ENCODE assay signal across 8 cellular contexts in the genomic region with DNA sequence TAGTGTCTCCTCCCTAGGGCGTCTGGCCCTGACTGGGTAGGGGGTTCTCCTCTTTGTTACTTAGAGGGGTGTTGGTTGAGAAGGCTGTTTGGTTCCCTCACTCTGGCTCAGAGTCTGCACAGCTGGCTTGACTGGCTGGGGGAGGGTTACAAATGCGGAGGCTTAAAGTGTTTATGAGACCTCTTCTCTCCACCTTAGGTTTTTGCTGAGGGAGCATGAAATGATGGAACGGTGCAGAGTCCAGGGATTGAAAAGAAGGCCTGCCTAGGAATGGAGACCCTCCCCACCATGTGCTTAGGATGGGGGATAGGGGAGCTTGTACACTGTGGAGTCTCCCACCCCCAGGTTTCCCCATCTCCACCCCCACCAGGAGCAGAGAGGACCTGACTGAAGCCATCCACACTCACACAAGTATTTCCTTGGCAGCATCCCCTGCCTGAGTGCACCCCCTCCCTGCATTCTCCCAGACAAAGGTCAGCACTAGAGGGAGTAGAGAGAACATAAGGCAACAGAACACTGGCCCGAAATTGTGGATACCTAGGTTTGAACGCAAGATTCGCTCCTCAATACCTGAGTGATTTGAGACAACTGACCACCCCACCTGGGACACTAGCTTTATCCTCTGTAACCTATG. TPM values are rescaled to one million over a fixed set of nuclear protein-coding genes. Genes with fewer than 3 reads are reported as not detected.
A peak's percentile ranks its signal among the peaks of the same experiment; 100 is the strongest.
DNase-seq lines count a peak whose midpoint lies in the region; ATAC-seq and TF ChIP-seq lines count a peak whose summit lies in the region.

No MANE protein-coding gene starts in this region.

- ATAC-seq in Right ventricle myocardium superior (ENCODE audit: poor library complexity) (peak; percentile 7), GM21529 (IDR thresholded peaks at IDR 0.05; ENCODE audit: unreplicated experiment) (no peak), GM21367 (IDR thresholded peaks at IDR 0.05; ENCODE audit: unreplicated experiment) (no peak)

- intact Hi-C loops in Right ventricle myocardium superior (cut with DNase I) (no loop called here), cardiac septum (cut with DNase I) (no loop called here)

- H3K27ac Mint-ChIP-seq in chondrocyte (ENCODE audit: unreplicated experiment) (peak overlapping the region; percentile 91), mesothelial cell of epicardium (peak overlapping the region; percentile 96)

- H3K9me3 Mint-ChIP-seq in chondrocyte (ENCODE audit: low read depth) (no peaks in the 10 kb centered on the region), mesothelial cell of epicardium (no peaks in the 10 kb centered on the region)

- H3K27me3 Mint-ChIP-seq in chondrocyte (ENCODE audit: low read depth) (no peaks in the 10 kb centered on the region), mesothelial cell of epicardium (ENCODE audit: low read depth) (no peaks in the 10 kb centered on the region)

- H3K4me3 Mint-ChIP-seq in chondrocyte (ENCODE audit: unreplicated experiment) (no peak overlapping the region), mesothelial cell of epicardium (peak overlapping the region; percentile 82)

- TF ChIP-seq CTCF in chondrocyte (IDR thresholded peaks at IDR 0.05) = peak; percentile 21
- no peak for TF ChIP-seq CTCF in mesothelial cell of epicardium (IDR thresholded peaks at IDR 0.05; ENCODE audit: unreplicated experiment)

- no peak for DNase-seq in Right ventricle myocardium superior
- no peak for DNase-seq in cardiac septum (ENCODE audit: low spot score)
- no peak for DNase-seq in chondrocyte (ENCODE audit: low spot score)
- no peak for DNase-seq in mesothelial cell of epicardium (ENCODE audit: low spot score in 2 of 2, unreplicated experiment in 2 of 2)
- no peak for DNase-seq in NOMO-1 treated with DMSO at 0.1 percent for 48 hours (lab: John Stamatoyannopoulos, UW; ENCODE audit: unreplicated experiment)
- DNase-seq in activated gamma-delta T cell treated with Interleukin-2 at 50 U/mL for 16 hours = no peak

- H3K4me1 Mint-ChIP-seq in chondrocyte (ENCODE audit: low read depth) (peaks cover 38% of the 10 kb centered on the region), mesothelial cell of epicardium (peaks cover 44% of the 10 kb centered on the region)

- H3K36me3 Mint-ChIP-seq in chondrocyte (ENCODE audit: low read depth) (no peaks in the 10 kb centered on the region), mesothelial cell of epicardium (no peaks in the 10 kb centered on the region)

RNA-seq across cellular contexts. Expression of a gene that starts 1.7 kb away (rescaled TPM):
- total RNA-seq in Right ventricle myocardium superior (56.2 TPM), cardiac septum (53.6 TPM), chondrocyte (64.6 to 73.9 TPM (median 65.7 TPM) in 3 replicates), mesothelial cell of epicardium (178 to 185 TPM (median 183 TPM) in 3 replicates)

RNA-seq across cellular contexts. Expression of a gene that starts 11.0 kb away (rescaled TPM):
- 10.5 TPM for total RNA-seq in Right ventricle myocardium superior
- 23.8 TPM for total RNA-seq in cardiac septum
- 42.9 to 47.3 TPM (median 44.4 TPM) in 3 replicates for total RNA-seq in chondrocyte
- total RNA-seq in mesothelial cell of epicardium = 62.6 to 65.0 TPM (median 64.9 TPM) in 3 replicates

RNA-seq across cellular contexts. Expression of a gene that starts 30.3 kb away (rescaled TPM):
- total RNA-seq in Right ventricle myocardium superior (22.8 TPM), cardiac septum (26.2 TPM), chondrocyte (36.2 to 50.6 TPM (median 38.8 TPM) in 3 replicates), mesothelial cell of epicardium (65.5 to 75.2 TPM (median 69.9 TPM) in 3 replicates)

RNA-seq across cellular contexts. Expression of a gene that starts 56.7 kb away (rescaled TPM):
- total RNA-seq in Right ventricle myocardium superior (9.5 TPM), cardiac septum (12.1 TPM), chondrocyte (19.4 to 21.8 TPM (median 20.1 TPM) in 3 replicates), mesothelial cell of epicardium (14.2 to 15.2 TPM (median 14.5 TPM) in 3 replicates)
